In the genomic region with DNA sequence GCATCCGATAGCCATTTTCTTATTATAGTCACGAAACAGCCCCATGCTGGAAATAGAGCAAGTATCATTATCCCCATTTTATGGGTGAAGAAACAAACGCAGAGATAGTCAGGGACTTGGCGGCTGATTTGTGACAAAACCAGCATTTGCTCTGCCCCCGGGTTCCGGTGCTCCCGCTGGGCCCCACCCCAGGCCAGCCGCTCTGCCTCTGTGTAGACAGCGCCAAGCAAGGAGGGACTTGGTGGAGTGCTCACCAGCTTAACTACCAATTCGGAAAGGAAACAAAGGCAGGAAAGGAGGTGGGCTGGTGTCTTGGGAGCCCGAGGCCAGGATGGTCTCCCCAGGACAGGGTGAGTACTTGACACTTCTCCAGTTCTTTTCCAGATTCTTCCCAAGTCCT, we compare ENCODE assay signal across 16 cellular contexts. TPM values are rescaled to one million over a fixed set of nuclear protein-coding genes. Genes with fewer than 3 reads are reported as not detected.
DNase-seq lines count a peak whose midpoint lies in the region; ATAC-seq and TF ChIP-seq lines count a peak whose summit lies in the region.
"Had no signal": no experiment of that assay in that cellular context is flagged by ENCODE, and none has a peak within 500 bp of the region (broad histone marks: within the 10 kb centered on the region; RNA-seq: fewer than 3 reads in every experiment).

No MANE protein-coding gene starts in this region.

- H3K9me3 ChIP-seq in left ventricle myocardium inferior (replicated peaks) = no peaks in the 10 kb centered on the region
- no peaks in the 10 kb centered on the region for H3K9me3 ChIP-seq in psoas muscle
- no peaks in the 10 kb centered on the region for H3K9me3 ChIP-seq in PC-3 (ENCODE audit: low read length)
- no peaks in the 10 kb centered on the region for H3K9me3 ChIP-seq in osteoblast (ENCODE audit: low read depth, low read length)

- WGBS in psoas muscle, 3 donors = 28 to 45% (median 34%) methylated on average over 11 of the region's 11 CpGs

- H3K4me1 ChIP-seq in left ventricle myocardium inferior (peaks cover 66% of the 10 kb centered on the region), psoas muscle (peaks cover 57% of the 10 kb centered on the region), PC-3 (ENCODE audit: insufficient read depth, low read length) (no peaks in the 10 kb centered on the region), osteoblast (ENCODE audit: insufficient read depth, low read length) (peaks cover 6% of the 10 kb centered on the region)

- CTCF ChIA-PET in PC-3 (lab: Charles Lee) = no interaction called here

- H4K20me1 ChIP-seq in PC-3 (ENCODE audit: low read length) (no peaks in the 10 kb centered on the region), osteoblast (ENCODE audit: insufficient read depth, low read length) (no peaks in the 10 kb centered on the region)
- H4K20me1 ChIP-seq: BLaER1 treated with 17β-estradiol and CSF1 and Interleukin-3, amounts not matched to agents 10 nM and 100 nM had no signal

- H3K27ac ChIP-seq in left ventricle myocardium inferior (replicated peaks) = peak overlapping the region; percentile 94
- H3K27ac ChIP-seq in psoas muscle = peak overlapping the region; percentile 94
- H3K27ac ChIP-seq in PC-3 (ENCODE audit: low read length) = no peak overlapping the region
- no peak overlapping the region for H3K27ac ChIP-seq in osteoblast (ENCODE audit: low read depth, low read length)
- H3K27ac ChIP-seq: 22Rv1; BLaER1 treated with 17β-estradiol and CSF1 and Interleukin-3, amounts not matched to agents 10 nM and 100 nM; GM23248 had no signal

- H3K79me2 ChIP-seq in PC-3 (ENCODE audit: low read length) = no peaks in the 10 kb centered on the region
- no peaks in the 10 kb centered on the region for H3K79me2 ChIP-seq in osteoblast (ENCODE audit: insufficient read depth, low read length)

- DNase-seq in Right ventricle myocardium inferior (ENCODE audit: missing footprints) (no peak), cardiac septum (ENCODE audit: low spot score) (no peak), left ventricle myocardium inferior (no peak), psoas muscle (peak in 1 of 2 donors; percentile 64), PC-3 (no peak), 8988T (no peak), osteoblast (ENCODE audit: insufficient read length, low spot score, missing footprints) (no peak)
- DNase-seq: AML-193; CD4-positive, CD25-positive, alpha-beta regulatory T cell; DMS 273 treated with DMSO at 0.1 percent for 48 hours; GM23248 had no signal

- H3F3A ChIP-seq in PC-3 (ENCODE audit: low read length, unreplicated experiment) = no peaks in the 10 kb centered on the region

- H3K4me3 ChIP-seq in left ventricle myocardium inferior (peak overlapping the region; percentile 34), psoas muscle (peak overlapping the region; percentile 43), PC-3 (ENCODE audit: low read length) (no peak overlapping the region), osteoblast (ENCODE audit: insufficient read depth, low read length) (no peak overlapping the region)
- H3K4me3 ChIP-seq: BLaER1 treated with 17β-estradiol and CSF1 and Interleukin-3, amounts not matched to agents 10 nM and 100 nM; GM23248 had no signal

- no peak overlapping the region for H3K9ac ChIP-seq in PC-3 (ENCODE audit: low read length)
- H3K9ac ChIP-seq: BLaER1 treated with 17β-estradiol and CSF1 and Interleukin-3, amounts not matched to agents 10 nM and 100 nM; GM23248 had no signal

- no peaks in the 10 kb centered on the region for H3K9me2 ChIP-seq in PC-3 (replicated peaks; ENCODE audit: low read length)

- intact Hi-C loops in Right ventricle myocardium inferior (cut with DNase I) = loop anchor here (2.0 kb wide), 1 partner anchor 13 kb away; no protein-coding TSS in a partner anchor
- intact Hi-C loops in cardiac septum (cut with DNase I) = loop anchor here (1.0 kb wide), 1 partner anchor 20 kb away; no protein-coding TSS in a partner anchor
- intact Hi-C loops in left ventricle myocardium inferior (cut with micrococcal nuclease) = no loop called here
- intact Hi-C loops in psoas muscle (cut with DNase I) = loop anchor here (2.0 kb wide), 2 partner anchors 15 to 17 kb away; no protein-coding TSS in a partner anchor
- intact Hi-C loops in PC-3 (cut with micrococcal nuclease) = no loop called here

- H3K27me3 ChIP-seq in left ventricle myocardium inferior (ENCODE audit: low read depth) = no peaks in the 10 kb centered on the region
- no peaks in the 10 kb centered on the region for H3K27me3 ChIP-seq in psoas muscle (ENCODE audit: insufficient read depth in 3 of 3, low read length in 2 of 3)
- H3K27me3 ChIP-seq in PC-3 (ENCODE audit: low read length) = no peaks in the 10 kb centered on the region
- no peaks in the 10 kb centered on the region for H3K27me3 ChIP-seq in osteoblast (ENCODE audit: insufficient read depth, low read length)
- H3K27me3 ChIP-seq: BLaER1 treated with 17β-estradiol and CSF1 and Interleukin-3, amounts not matched to agents 10 nM and 100 nM had no signal

- ATAC-seq in Right ventricle myocardium inferior = peak; percentile 29
- ATAC-seq in psoas muscle = peak; percentile 6 to 41 (median 20)
- ATAC-seq in PC-3 = no peak

- H3K36me3 ChIP-seq in left ventricle myocardium inferior (no peaks in the 10 kb centered on the region), psoas muscle (ENCODE audit: insufficient read depth in 1 of 2, low read depth in 1 of 2) (peaks cover 0 to 7% of the 10 kb centered on the region in 2 donors), PC-3 (ENCODE audit: low read depth, low read length) (no peaks in the 10 kb centered on the region), osteoblast (ENCODE audit: insufficient read depth, low read length) (no peaks in the 10 kb centered on the region)
- H3K36me3 ChIP-seq: BLaER1 treated with 17β-estradiol and CSF1 and Interleukin-3, amounts not matched to agents 10 nM and 100 nM had no signal

- POLR2A ChIA-PET in PC-3 (lab: Charles Lee; ENCODE audit: unreplicated experiment) = no interaction called here

- TF ChIP-seq CTCF in left ventricle myocardium inferior (IDR thresholded peaks at IDR 0.05; ENCODE audit: borderline replicate concordance) (no peak), psoas muscle (IDR thresholded peaks at IDR 0.05) (no peak), PC-3 (conservative IDR thresholded peaks at IDR 0.05; ENCODE audit: low read depth, low read length) (no peak), osteoblast (IDR thresholded peaks at IDR 0.05; ENCODE audit: extremely low read depth, low read depth, low read length) (no peak)

- H2AFZ ChIP-seq in PC-3 (ENCODE audit: low read length) (no peak overlapping the region), osteoblast (ENCODE audit: low read length) (no peak overlapping the region)
- H2AFZ ChIP-seq: GM23248 had no signal

- H3K4me2 ChIP-seq in PC-3 (ENCODE audit: low read length) (no peak overlapping the region), osteoblast (ENCODE audit: insufficient read depth, low read length) (no peak overlapping the region)

- BruUV-seq in PC-3 (replicated peaks; lab: Mats Ljungman, UMichigan) = no TSS peak

RNA-seq across cellular contexts. Expression of gene SRL, which starts 10.0 kb away (rescaled TPM):
- total RNA-seq in Right ventricle myocardium inferior (419 TPM), cardiac septum (400 TPM), left ventricle myocardium inferior (445 TPM), psoas muscle (100 to 1,000 TPM; 305 to 552 (median 476) TPM), PC-3 (2014; rRNA removed) (not detected in 2 replicates), osteoblast (not detected in 2 replicates)
- 100 to 1,000 TPM; 196 to 276 (median 206) TPM for polyA plus RNA-seq in psoas muscle
- total RNA-seq: CD4-positive, CD25-positive, alpha-beta regulatory T cell; Daoy; GM23248; HT1080 had no signal
- polyA plus RNA-seq: CD4-positive, CD25-positive, alpha-beta regulatory T cell; GM23248; IgD-negative memory B cell had no signal

RNA-seq across cellular contexts. Expression of gene TFAP4, which starts 40.9 kb away (rescaled TPM):
- total RNA-seq in Right ventricle myocardium inferior (4.4 TPM), cardiac septum (1.4 TPM), left ventricle myocardium inferior (2.6 TPM), psoas muscle (1 to 10 TPM; 3.8 to 5.7 (median 4.5) TPM), PC-3 (2014; rRNA removed) (35.7 and 38.1 TPM in 2 replicates), osteoblast (6.5 and 9.1 TPM in 2 replicates)
- 1 to 10 TPM; 3.0 to 8.2 (median 7.0) TPM for polyA plus RNA-seq in psoas muscle

Comparison
In these comparisons a context has a peak if more than half of its experiments do, and no peak if none do; other contexts are left out.
1. intact Hi-C loops: an anchor here in Right ventricle myocardium inferior (2.0 kb wide), cardiac septum (1.0 kb wide) and psoas muscle (2.0 kb wide); none called in left ventricle myocardium inferior and PC-3.
2. H3K27ac ChIP-seq: peak in left ventricle myocardium inferior (single experiment) and psoas muscle (single experiment); none in PC-3 (single experiment) and osteoblast (single experiment).
3. H3K4me3 ChIP-seq: peak in left ventricle myocardium inferior (single experiment) and psoas muscle (single experiment); none in PC-3 (single experiment) and osteoblast (single experiment).
4. RNA of gene SRL, which starts 10.0 kb away (total RNA-seq): 305 to 552 TPM in psoas muscle, 445 TPM in left ventricle myocardium inferior (single experiment), 419 TPM in Right ventricle myocardium inferior (single experiment) and 400 TPM in cardiac septum (single experiment); not detected in PC-3 and not detected in osteoblast; every median in the first group is over 100 times any median in the second.